9 cellular contexts compared by ENCODE assay signal in the genomic region with DNA sequence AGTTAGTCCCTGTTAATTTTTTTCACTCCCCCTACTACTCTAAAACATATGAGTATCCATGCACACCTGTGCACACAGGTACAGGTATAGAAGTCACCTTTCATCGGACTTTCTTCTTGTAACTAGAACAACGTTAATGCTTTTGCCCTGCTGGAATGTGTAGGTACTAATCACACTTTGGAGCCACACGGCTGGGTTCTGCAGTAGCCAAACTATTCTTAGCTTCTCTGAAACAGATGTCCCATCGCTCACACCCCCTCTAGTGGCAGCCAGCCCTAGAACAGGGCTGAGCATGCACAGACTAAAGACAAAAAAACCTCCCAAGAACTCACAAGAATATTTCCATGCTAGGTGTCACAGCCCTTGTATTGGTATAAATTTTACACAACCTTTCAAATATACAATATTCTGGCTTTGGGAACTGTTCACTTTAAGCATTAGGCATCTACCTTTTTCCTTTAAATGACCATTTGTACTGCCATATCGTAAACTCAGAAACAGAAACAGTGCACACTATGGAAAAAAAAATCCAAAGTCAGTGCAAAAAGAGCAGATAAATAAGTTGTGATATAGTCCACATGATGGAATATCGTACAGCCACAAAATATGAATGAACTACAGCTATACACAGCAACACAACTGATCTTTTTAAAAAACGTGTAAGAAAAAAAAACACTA.
DNase-seq lines count a peak whose midpoint lies in the region; ATAC-seq and TF ChIP-seq lines count a peak whose summit lies in the region.
"Had no signal": no experiment of that assay in that cellular context is flagged by ENCODE, and none has a peak within 500 bp of the region (broad histone marks: within the 10 kb centered on the region; RNA-seq: fewer than 3 reads in every experiment).

No MANE protein-coding gene starts in this region.

- H4K20me1 ChIP-seq in DOHH2 (ENCODE audit: control insufficient read depth, insufficient read depth, low read depth, low read length) = no peaks in the 10 kb centered on the region

- H3K4me1 ChIP-seq in DOHH2 (ENCODE audit: control insufficient read depth, low read length) (peaks cover 64% of the 10 kb centered on the region), RWPE2 (ENCODE audit: insufficient read depth, poor library complexity, severe bottlenecking) (peaks cover 9% of the 10 kb centered on the region)

- H3F3A ChIP-seq in DOHH2 (ENCODE audit: control insufficient read depth, insufficient read depth) = peaks cover 6% of the 10 kb centered on the region; the same call in 1 of the 2 replicates

- H3K36me3 ChIP-seq in DOHH2 (ENCODE audit: control insufficient read depth, low read length) = no peaks in the 10 kb centered on the region
- no peaks in the 10 kb centered on the region for H3K36me3 ChIP-seq in RWPE2 (ENCODE audit: low read depth)

- H3K9me3 ChIP-seq in DOHH2 (ENCODE audit: control insufficient read depth, insufficient read depth, low read length) = no peaks in the 10 kb centered on the region
- H3K9me3 ChIP-seq in RWPE2 (ENCODE audit: severe bottlenecking) = no peaks in the 10 kb centered on the region

- peak; percentile 89 for ATAC-seq in GM21447 (IDR thresholded peaks at IDR 0.05; ENCODE audit: unreplicated experiment)
- ATAC-seq in RWPE2 (ENCODE audit: low read depth) = peak; percentile 97

- no peaks in the 10 kb centered on the region for H3K79me2 ChIP-seq in DOHH2 (ENCODE audit: control insufficient read depth, low read length)

- no peaks in the 10 kb centered on the region for H3K9me2 ChIP-seq in DOHH2 (replicated peaks; ENCODE audit: control insufficient read depth, low read length)

- no peak overlapping the region for H3K4me3 Mint-ChIP-seq in activated naive CD8-positive, alpha-beta T cell treated with anti-CD3 and anti-CD28 coated beads for 36 hours
- H3K4me3 Mint-ChIP-seq: dendritic cell treated with granulocyte-macrophage colony-stimulating factor and Interleukin-4, amounts not matched to agents 40 ng/mL and 50 ng/mL, for 4 days had no signal

- no peaks in the 10 kb centered on the region for H3K27me3 ChIP-seq in DOHH2 (ENCODE audit: control insufficient read depth, low read length)
- H3K27me3 ChIP-seq in RWPE2 (ENCODE audit: insufficient read depth, poor library complexity, severe bottlenecking) = no peaks in the 10 kb centered on the region

- DNase-seq in HK-2 (ENCODE audit: unreplicated experiment) (peak; percentile 63), RWPE2 (ENCODE audit: low spot score) (no peak), cardiac septum (ENCODE audit: low spot score) (peak; percentile 83), retina (peak; percentile 29), NCI-H1048 (lab: John Stamatoyannopoulos, UW) (no peak)
- DNase-seq in activated naive CD8-positive, alpha-beta T cell treated with anti-CD3 and anti-CD28 coated beads for 36 hours = peak; percentile 62

- TF ChIP-seq CTCF in DOHH2 (IDR thresholded peaks at IDR 0.05; ENCODE audit: low read depth, low read length, poor library complexity, severe bottlenecking) = peak; percentile 92
- TF ChIP-seq CTCF in RWPE2 (IDR thresholded peaks at IDR 0.05; ENCODE audit: poor library complexity, severe bottlenecking) = peak; percentile 96

- no peak overlapping the region for H3K4me3 ChIP-seq in DOHH2 (ENCODE audit: low read length)
- H3K4me3 ChIP-seq in RWPE2 (ENCODE audit: severe bottlenecking) = no peak overlapping the region

- peak overlapping the region; percentile 25; the same call in 1 of the 2 replicates for H3K4me2 ChIP-seq in DOHH2 (ENCODE audit: low read length)

- H3K36me3 Mint-ChIP-seq in activated naive CD8-positive, alpha-beta T cell treated with anti-CD3 and anti-CD28 coated beads for 36 hours = peaks cover 11% of the 10 kb centered on the region

- H3K27me3 Mint-ChIP-seq in activated naive CD8-positive, alpha-beta T cell treated with anti-CD3 and anti-CD28 coated beads for 36 hours = no peaks in the 10 kb centered on the region
- H3K27me3 Mint-ChIP-seq: dendritic cell treated with granulocyte-macrophage colony-stimulating factor and Interleukin-4, amounts not matched to agents 40 ng/mL and 50 ng/mL, for 4 days had no signal

- H3K4me1 Mint-ChIP-seq in activated naive CD8-positive, alpha-beta T cell treated with anti-CD3 and anti-CD28 coated beads for 36 hours = peaks cover 23% of the 10 kb centered on the region

- intact Hi-C loops in cardiac septum (cut with DNase I) = loop anchor here (2.0 kb wide), 2 partner anchors 62 to 114 kb away; no protein-coding TSS in a partner anchor

- no peaks in the 10 kb centered on the region for H3K9me3 Mint-ChIP-seq in activated naive CD8-positive, alpha-beta T cell treated with anti-CD3 and anti-CD28 coated beads for 36 hours
- H3K9me3 Mint-ChIP-seq: dendritic cell treated with granulocyte-macrophage colony-stimulating factor and Interleukin-4, amounts not matched to agents 40 ng/mL and 50 ng/mL, for 4 days had no signal

- H3K27ac ChIP-seq in DOHH2 (ENCODE audit: low read depth, low read length) (no peak overlapping the region), RWPE2 (ENCODE audit: poor library complexity, severe bottlenecking) (no peak overlapping the region)

- no peak overlapping the region for H3K27ac Mint-ChIP-seq in activated naive CD8-positive, alpha-beta T cell treated with anti-CD3 and anti-CD28 coated beads for 36 hours
- H3K27ac Mint-ChIP-seq: dendritic cell treated with granulocyte-macrophage colony-stimulating factor and Interleukin-4, amounts not matched to agents 40 ng/mL and 50 ng/mL, for 4 days had no signal

Comparison
In these comparisons a context has a peak if more than half of its experiments do, and no peak if none do; other contexts are left out.
1. DNase-seq: peak in HK-2 (single experiment), activated naive CD8-positive, alpha-beta T cell treated with anti-CD3 and anti-CD28 coated beads for 36 hours (single experiment), cardiac septum (single experiment) and retina (single experiment); none in RWPE2 (single experiment) and NCI-H1048 (single experiment).